8 cellular contexts compared by ENCODE assay signal in genomic region chr4:56212774-56213173, GRCh38.
"Had no signal": no experiment of that assay in that cellular context is flagged by ENCODE, and none has a peak within 500 bp of the region (broad histone marks: within the 10 kb centered on the region; RNA-seq: fewer than 3 reads in every experiment).

No MANE protein-coding gene starts in this region.

- H3K27ac ChIP-seq: HL-60 had no signal

- H3K4me3 ChIP-seq: GM23338, K562 had no signal

- FAIRE-seq: H1, H54, K562 had no signal

- DNase-seq: H9, HCEC 1CT, IMR-90 had no signal

- ATAC-seq: GM23338, K562 had no signal
